Comparison of ENCODE assay signal across 30 cellular contexts in the genomic region with DNA sequence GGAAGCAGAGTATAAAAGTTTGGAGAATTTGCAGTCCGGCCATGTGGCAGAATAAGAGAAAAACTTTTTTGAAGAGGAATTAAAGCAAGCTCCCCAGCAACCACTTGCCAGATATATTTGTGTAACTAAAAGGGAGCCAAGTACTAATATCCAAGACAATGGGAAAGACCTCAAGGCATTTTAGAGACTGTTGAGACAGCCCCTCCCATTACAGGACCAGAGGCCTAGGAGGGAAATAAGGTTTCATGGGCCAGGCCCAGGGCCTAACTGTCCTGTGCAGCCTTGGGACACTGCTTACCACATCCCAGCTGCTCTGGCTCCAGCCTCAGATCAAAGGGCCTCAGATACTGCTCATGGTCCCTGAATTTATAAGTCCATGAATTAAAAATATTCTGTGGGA.
"Had no signal": no experiment of that assay in that cellular context is flagged by ENCODE, and none has a peak within 500 bp of the region (broad histone marks: within the 10 kb centered on the region; RNA-seq: fewer than 3 reads in every experiment).

No MANE protein-coding gene starts in this region.

- H3K9me3 Mint-ChIP-seq: activated CD4-positive, alpha-beta T cell treated with anti-CD3 and anti-CD28 coated beads, Interleukin-2, amount 10 ng/mL, durations not matched to agents 7 days and 5 days; activated naive CD8-positive, alpha-beta T cell treated with anti-CD3 and anti-CD28 coated beads, Interleukin-2, amount 10 ng/mL, durations not matched to agents 7 days and 5 days; activated T-cell treated with anti-CD3 and anti-CD28 coated beads, Interleukin-2, amount 50 U/mL, for 24 hours; activated T-cell treated with anti-CD3 and anti-CD28 coated beads, Interleukin-2, amount 50 U/mL, for 72 hours had no signal

- DNase-seq: activated CD4-positive, alpha-beta memory T cell treated with anti-CD3 and anti-CD28 coated beads, Interleukin-2, amount 10 ng/mL, durations not matched to agents 7 days and 5 days; activated CD4-positive, alpha-beta T cell treated with anti-CD3 and anti-CD28 coated beads for 1 hour; activated CD4-positive, alpha-beta T cell treated with anti-CD3 and anti-CD28 coated beads for 4 hours; activated CD4-positive, alpha-beta T cell treated with anti-CD3 and anti-CD28 coated beads, Interleukin-2, amount 10 ng/mL, durations not matched to agents 7 days and 5 days; activated CD4-positive, alpha-beta T cell treated with anti-CD3 and anti-CD28 coated beads, Interleukin-2, amount 50 U/mL, for 4 hours; activated CD8-positive, alpha-beta memory T cell treated with anti-CD3 and anti-CD28 coated beads, Interleukin-2, amount 50 U/mL, for 48 hours; activated gamma-delta T cell; activated naive CD4-positive, alpha-beta T cell; activated naive CD4-positive, alpha-beta T cell treated with anti-CD3 and anti-CD28 coated beads, Interleukin-2, amount 10 ng/mL, durations not matched to agents 7 days and 5 days; activated naive CD8-positive, alpha-beta T cell treated with anti-CD3 and anti-CD28 coated beads, Interleukin-2, amount 10 ng/mL, durations not matched to agents 7 days and 5 days; activated T-cell treated with anti-CD3 and anti-CD28 coated beads for 4 hours; activated T-cell treated with anti-CD3 and anti-CD28 coated beads, Interleukin-2, amount 50 U/mL, for 24 hours; activated T-cell treated with anti-CD3 and anti-CD28 coated beads, Interleukin-2, amount 50 U/mL, for 72 hours; central memory CD4-positive, alpha-beta T cell; cerebellar nuclear complex; colonic mucosa; effector CD8-positive, alpha-beta T cell; esophagus squamous epithelium; foreskin melanocyte; heart right ventricle; T-helper 2 cell had no signal

- H3K27ac Mint-ChIP-seq: activated CD4-positive, alpha-beta memory T cell treated with anti-CD3 and anti-CD28 coated beads, Interleukin-2, amount 10 ng/mL, durations not matched to agents 7 days and 5 days; activated CD4-positive, alpha-beta T cell treated with anti-CD3 and anti-CD28 coated beads, Interleukin-2, amount 10 ng/mL, durations not matched to agents 7 days and 5 days; activated naive CD4-positive, alpha-beta T cell treated with anti-CD3 and anti-CD28 coated beads, Interleukin-2, amount 10 ng/mL, durations not matched to agents 7 days and 5 days; activated naive CD4-positive, alpha-beta T cell treated with anti-CD3 and anti-CD28 coated beads, Interleukin-2, amount 50 U/mL, for 72 hours; activated naive CD8-positive, alpha-beta T cell treated with anti-CD3 and anti-CD28 coated beads, Interleukin-2, amount 10 ng/mL, durations not matched to agents 7 days and 5 days; activated T-cell treated with anti-CD3 and anti-CD28 coated beads, Interleukin-2, amount 50 U/mL, for 24 hours; activated T-cell treated with anti-CD3 and anti-CD28 coated beads, Interleukin-2, amount 50 U/mL, for 72 hours; brain had no signal

- H3K4me1 Mint-ChIP-seq: activated CD4-positive, alpha-beta memory T cell treated with anti-CD3 and anti-CD28 coated beads, Interleukin-2, amount 10 ng/mL, durations not matched to agents 7 days and 5 days; activated CD4-positive, alpha-beta T cell treated with anti-CD3 and anti-CD28 coated beads, Interleukin-2, amount 10 ng/mL, durations not matched to agents 7 days and 5 days; activated naive CD4-positive, alpha-beta T cell treated with anti-CD3 and anti-CD28 coated beads, Interleukin-2, amount 10 ng/mL, durations not matched to agents 7 days and 5 days; activated naive CD8-positive, alpha-beta T cell treated with anti-CD3 and anti-CD28 coated beads, Interleukin-2, amount 10 ng/mL, durations not matched to agents 7 days and 5 days; brain had no signal

- H3K4me1 ChIP-seq: ascending aorta, breast epithelium, colonic mucosa, esophagus squamous epithelium, gastroesophageal sphincter, heart right ventricle had no signal

- H3K27me3 ChIP-seq: ascending aorta, cardiac muscle cell, colonic mucosa, esophagus squamous epithelium, gastroesophageal sphincter had no signal

- H3K4me3 ChIP-seq: ascending aorta, breast epithelium, cardiac muscle cell, colonic mucosa, esophagus squamous epithelium, gastroesophageal sphincter, heart right ventricle had no signal

- H3K27me3 Mint-ChIP-seq: activated CD4-positive, alpha-beta memory T cell treated with anti-CD3 and anti-CD28 coated beads, Interleukin-2, amount 10 ng/mL, durations not matched to agents 7 days and 5 days; activated CD4-positive, alpha-beta T cell treated with anti-CD3 and anti-CD28 coated beads, Interleukin-2, amount 10 ng/mL, durations not matched to agents 7 days and 5 days; activated naive CD4-positive, alpha-beta T cell treated with anti-CD3 and anti-CD28 coated beads, Interleukin-2, amount 10 ng/mL, durations not matched to agents 7 days and 5 days; activated naive CD8-positive, alpha-beta T cell treated with anti-CD3 and anti-CD28 coated beads, Interleukin-2, amount 10 ng/mL, durations not matched to agents 7 days and 5 days had no signal

- H3K9me3 ChIP-seq: ascending aorta, colonic mucosa, esophagus squamous epithelium, gastroesophageal sphincter had no signal

- H3K4me3 Mint-ChIP-seq: activated CD4-positive, alpha-beta memory T cell treated with anti-CD3 and anti-CD28 coated beads, Interleukin-2, amount 10 ng/mL, durations not matched to agents 7 days and 5 days; activated CD4-positive, alpha-beta T cell treated with anti-CD3 and anti-CD28 coated beads, Interleukin-2, amount 10 ng/mL, durations not matched to agents 7 days and 5 days; activated naive CD4-positive, alpha-beta T cell treated with anti-CD3 and anti-CD28 coated beads, Interleukin-2, amount 10 ng/mL, durations not matched to agents 7 days and 5 days; activated naive CD8-positive, alpha-beta T cell treated with anti-CD3 and anti-CD28 coated beads, Interleukin-2, amount 10 ng/mL, durations not matched to agents 7 days and 5 days; activated T-cell treated with anti-CD3 and anti-CD28 coated beads, Interleukin-2, amount 50 U/mL, for 24 hours; activated T-cell treated with anti-CD3 and anti-CD28 coated beads, Interleukin-2, amount 50 U/mL, for 72 hours; brain had no signal

- FAIRE-seq: endometrium, endothelial cell of umbilical vein had no signal

- H3K27ac ChIP-seq: ascending aorta, breast epithelium, cardiac muscle cell, colonic mucosa, epithelial cell of prostate, esophagus squamous epithelium, gastroesophageal sphincter, heart right ventricle had no signal

- H3K36me3 ChIP-seq: ascending aorta, breast epithelium, cardiac muscle cell, colonic mucosa, esophagus squamous epithelium, gastroesophageal sphincter, heart right ventricle had no signal

- ATAC-seq: activated naive CD4-positive, alpha-beta T cell treated with anti-CD3 and anti-CD28 coated beads, Interleukin-2, amount 50 U/mL, for 72 hours; activated T-cell treated with anti-CD3 and anti-CD28 coated beads, Interleukin-2, amount 50 U/mL, for 72 hours; gastroesophageal sphincter; heart right ventricle had no signal

- H3K36me3 Mint-ChIP-seq: activated naive CD4-positive, alpha-beta T cell treated with anti-CD3 and anti-CD28 coated beads, Interleukin-2, amount 10 ng/mL, durations not matched to agents 7 days and 5 days; activated naive CD4-positive, alpha-beta T cell treated with anti-CD3 and anti-CD28 coated beads, Interleukin-2, amount 50 U/mL, for 72 hours; activated naive CD8-positive, alpha-beta T cell treated with anti-CD3 and anti-CD28 coated beads, Interleukin-2, amount 10 ng/mL, durations not matched to agents 7 days and 5 days; brain had no signal
